ENCODE assay signal across 7 cellular contexts in genomic region chr14:20632831-20633771, GRCh38. TPM values are rescaled to one million over a fixed set of nuclear protein-coding genes. Genes with fewer than 3 reads are reported as not detected.
DNase-seq lines count a peak whose midpoint lies in the region; ATAC-seq, FAIRE-seq and TF ChIP-seq lines count a peak whose summit lies in the region.

No MANE protein-coding gene starts in this region.

- H3K18ac ChIP-seq in H1 (ENCODE audit: extremely low read depth, low read length), result no peak overlapping the region

- no peak for TF ChIP-seq CTCF in H1 (IDR thresholded peaks at IDR 0.05; ENCODE audit: control extremely low read depth in 1 of 3, insufficient read depth in 1 of 3, low read depth in 1 of 3, low read length in 3 of 3)

- H2AFZ ChIP-seq in H1 (ENCODE audit: low read length), result no peak overlapping the region; the same call in 1 of the 2 replicates

- H3K56ac ChIP-seq in H1 (replicated peaks; ENCODE audit: insufficient read length, low read depth, low read length), result no peak overlapping the region

- H2BK120ac ChIP-seq in H1 (replicated peaks; ENCODE audit: low read depth, low read length), result no peak overlapping the region

- H2BK5ac ChIP-seq in H1 (ENCODE audit: low read depth, low read length), result no peak overlapping the region

- peaks cover 0 to 12% (median 3%) of the 10 kb centered on the region in 4 experiments; a peak in 3 of 7 replicates for H3K27me3 ChIP-seq in H1 (replicated peaks in 1 of 4; ENCODE audit: control insufficient read depth in 3 of 4, extremely low read depth in 1 of 4, insufficient read depth in 3 of 4, low read length in 3 of 4)

- H3K4me2 ChIP-seq in H1 (ENCODE audit: insufficient read depth in 1 of 2, low read depth in 2 of 2, low read length in 2 of 2), result peak overlapping the region; percentile 86 to 91

- ATAC-seq in GM18508 (IDR thresholded peaks at IDR 0.05; ENCODE audit: insufficient read depth, unreplicated experiment), result peak; percentile 36
- peak; percentile 45 for ATAC-seq in HG02973 (IDR thresholded peaks at IDR 0.05; ENCODE audit: unreplicated experiment)

- no peaks in the 10 kb centered on the region for H4K20me1 ChIP-seq in H1 (replicated peaks in 1 of 2; ENCODE audit: control insufficient read depth in 1 of 2, insufficient read depth in 2 of 2, low read length in 2 of 2)

- no peak overlapping the region for H2BK15ac ChIP-seq in H1 (ENCODE audit: low read length)

- no peaks in the 10 kb centered on the region for H3K9me3 ChIP-seq in H1 (ENCODE audit: insufficient read depth in 2 of 2, low read depth in 1 of 2, low read length in 1 of 2)

- H4K5ac ChIP-seq in H1 (ENCODE audit: insufficient read length, low read depth, low read length), result no peak overlapping the region

- DNase-seq in NCI-H446 treated with DMSO at 0.1 percent for 48 hours (lab: John Stamatoyannopoulos, UW) (peak; percentile 64), H1 (ENCODE audit: low read depth in 1 of 2, low spot score in 2 of 2) (peak; percentile 82 to 87), midbrain (lab: John Stamatoyannopoulos, UW) (peak; percentile 31)
- peak; percentile 83 for DNase-seq in activated CD4-positive, alpha-beta T cell treated with anti-CD3 and anti-CD28 coated beads for 48 hours
- peak; percentile 43 for DNase-seq in stimulated activated naive CD4-positive, alpha-beta T cell treated with Interleukin-2 at 50 U/mL for 16 hours (lab: John Stamatoyannopoulos, UW)

- POLR2A ChIA-PET in H1 (lab: Charles Lee; ENCODE audit: partially characterized antibody), result interaction anchor here (0.9 to 1.1 kb wide), 2 partner anchors 7 to 13 kb away, joined by 3 to 4 read pairs; no protein-coding TSS in a partner anchor

- FAIRE-seq in H1 (lab: Jason Lieb, UNC), result peak; percentile 94

- 3% methylated on average over 46 of the region's 46 CpGs; no CpG with 5 or more reads in 1 of the 2 experiments for WGBS in H1 (ENCODE audit: extremely low coverage in 1 of 2, insufficient coverage in 1 of 2, insufficient read length in 1 of 2, insufficient replicate concordance in 2 of 2, low coverage in 1 of 2, low lambda C conversion rate in 2 of 2, missing lambda C conversion rate in 1 of 2), 2 experiments

- H3K14ac ChIP-seq in H1 (ENCODE audit: insufficient read length), result no peak overlapping the region

- no peak for TF ChIP-seq EP300 in H1 (IDR thresholded peaks at IDR 0.05; ENCODE audit: borderline replicate concordance in 1 of 2, low read depth in 2 of 2, low read length in 2 of 2)

- no peaks in the 10 kb centered on the region for H3K36me3 ChIP-seq in H1 (ENCODE audit: control insufficient read depth in 2 of 4, insufficient read depth in 4 of 4, low read length in 3 of 4)

- TF ChIP-seq POLR2A in H1 (IDR thresholded peaks at IDR 0.05; ENCODE audit: control extremely low read depth in 1 of 2, low read depth in 2 of 2, low read length in 2 of 2), result no peak

- H3K9ac ChIP-seq in H1 (replicated peaks in 1 of 4; ENCODE audit: extremely low read depth in 1 of 4, low read depth in 3 of 4, low read length in 3 of 4), result peak overlapping the region in 1 of 4 experiments; percentile 49; a peak in 3 of 7 replicates

- H3K4me1 ChIP-seq in H1 (replicated peaks in 1 of 4; ENCODE audit: control insufficient read depth in 3 of 4, insufficient read depth in 4 of 4, low read length in 3 of 4), result peaks cover 0 to 4% (median 0%) of the 10 kb centered on the region in 4 experiments; a peak in 1 of 7 replicates

- TF ChIP-seq RAD21 in H1 (IDR thresholded peaks at IDR 0.05 in 1 of 2, conservative IDR thresholded peaks at IDR 0.05 in 1 of 2; ENCODE audit: low read depth in 2 of 2, low read length in 2 of 2), result no peak; a peak in 2 of 4 replicates

- peaks cover 22% of the 10 kb centered on the region for H3K23me2 ChIP-seq in H1 (ENCODE audit: low read depth, low read length)

- H3K23ac ChIP-seq in H1 (ENCODE audit: insufficient read length), result no peak overlapping the region

- H2BK20ac ChIP-seq in H1 (ENCODE audit: low read length), result no peak overlapping the region

- H3K4ac ChIP-seq in H1 (replicated peaks; ENCODE audit: insufficient read length, low read depth, low read length), result no peak overlapping the region

- H4K8ac ChIP-seq in H1 (ENCODE audit: extremely low read depth, insufficient read depth, low read length), result no peak overlapping the region

- H3K79me1 ChIP-seq in H1 (ENCODE audit: low read depth, low read length), result no peaks in the 10 kb centered on the region

- H2BK12ac ChIP-seq in H1 (ENCODE audit: low read depth, low read length), result no peak overlapping the region

- no peaks in the 10 kb centered on the region for H3K79me2 ChIP-seq in H1 (ENCODE audit: control insufficient read depth in 1 of 2, insufficient read depth in 2 of 2, low read length in 2 of 2)

- CTCF ChIA-PET in H1 (lab: Charles Lee; ENCODE audit: partially characterized antibody), result interaction anchor here (0.7 to 3.1 kb wide), 8 partner anchors 10 to 58 kb away, joined by 3 to 16 read pairs (median 8); no protein-coding TSS in a partner anchor

- no peak overlapping the region for H3K27ac ChIP-seq in H1 (ENCODE audit: low read depth, low read length)

- H3K4me3 ChIP-seq in H1 (ENCODE audit: extremely low read depth in 1 of 4, insufficient read depth in 2 of 4, low read depth in 3 of 4, low read length in 4 of 4), result peak overlapping the region; percentile 76 to 96 (median 88)

- H4K91ac ChIP-seq in H1 (replicated peaks; ENCODE audit: insufficient read length, low read length), result no peak overlapping the region

- H2AK5ac ChIP-seq in H1 (ENCODE audit: low read depth, low read length), result no peak overlapping the region

TF ChIP-seq in H1, 55 proteins besides CTCF, POLR2A, EP300 and RAD21 (continues in another document):
- TF ChIP-seq NRF1 (IDR thresholded peaks at IDR 0.05; ENCODE audit: low read depth, low read length) (no peak; the same call in 1 of the 2 replicates), EGR1 (IDR thresholded peaks at IDR 0.05; ENCODE audit: borderline replicate concordance, low read depth, low read length) (no peak), E2F6 (IDR thresholded peaks at IDR 0.05) (no peak), YY1 (IDR thresholded peaks at IDR 0.05; ENCODE audit: low read depth, low read length) (no peak)

RNA-seq across cellular contexts. Expression of gene OR6S1, which starts 8.4 kb away (rescaled TPM):
- total RNA-seq in H1 (2021; fragmentation: NEBNext Ultra II Directional; extraction: Animal tissue kit (Norgen Biotek cat#: 25700)), result not detected in 2 replicates
- polyA plus RNA-seq in H1 (2011; rRNA removed), result not detected in 2 replicates
- not detected for polyA plus RNA-seq in H1 (2011; cell fraction: cytosol; rRNA removed)
- not detected for polyA plus RNA-seq in H1 (2011; cell fraction: nucleus; rRNA removed)
- not detected in 4 replicates for polyA plus RNA-seq in H1 (2012, experiment 1 of 2)
- not detected for polyA plus RNA-seq in H1 (2012, experiment 2 of 2)
- not detected for polyA plus RNA-seq in H1 (2013, experiment 1 of 2)
- polyA plus RNA-seq in H1 (2013, experiment 2 of 2), result not detected
- polyA minus RNA-seq in H1 (2011; rRNA and poly(A)+ RNA removed), result 0.17 TPM in 1 of 2 replicates, not detected in the other
- polyA minus RNA-seq in H1 (2011; cell fraction: cytosol; rRNA and poly(A)+ RNA removed), result not detected
- polyA minus RNA-seq in H1 (2011; cell fraction: nucleus; rRNA and poly(A)+ RNA removed), result not detected

RNA-seq across cellular contexts. Expression of gene RNASE12, which starts 41.9 kb away (rescaled TPM):
- total RNA-seq in H1 (2021; fragmentation: NEBNext Ultra II Directional; extraction: Animal tissue kit (Norgen Biotek cat#: 25700)), result not detected in 2 replicates
- not detected in 2 replicates for polyA plus RNA-seq in H1 (2011; rRNA removed)
- polyA plus RNA-seq in H1 (2011; cell fraction: cytosol; rRNA removed), result not detected
- polyA plus RNA-seq in H1 (2011; cell fraction: nucleus; rRNA removed), result not detected
- not detected in 4 replicates for polyA plus RNA-seq in H1 (2012, experiment 1 of 2)
- polyA plus RNA-seq in H1 (2012, experiment 2 of 2), result not detected
- not detected for polyA plus RNA-seq in H1 (2013, experiment 1 of 2)
- polyA plus RNA-seq in H1 (2013, experiment 2 of 2), result not detected
- not detected in 2 replicates for polyA minus RNA-seq in H1 (2011; rRNA and poly(A)+ RNA removed)
- polyA minus RNA-seq in H1 (2011; cell fraction: cytosol; rRNA and poly(A)+ RNA removed), result not detected
- polyA minus RNA-seq in H1 (2011; cell fraction: nucleus; rRNA and poly(A)+ RNA removed), result not detected

RNA-seq across cellular contexts. Expression of gene RNASE11, which starts 45.3 kb away (rescaled TPM):
- not detected in 2 replicates for total RNA-seq in H1 (2021; fragmentation: NEBNext Ultra II Directional; extraction: Animal tissue kit (Norgen Biotek cat#: 25700))
- not detected in 2 replicates for polyA plus RNA-seq in H1 (2011; rRNA removed)
- not detected for polyA plus RNA-seq in H1 (2011; cell fraction: cytosol; rRNA removed)
- polyA plus RNA-seq in H1 (2011; cell fraction: nucleus; rRNA removed), result not detected
- polyA plus RNA-seq in H1 (2012, experiment 1 of 2), result not detected in 4 replicates
- polyA plus RNA-seq in H1 (2012, experiment 2 of 2), result not detected
- polyA plus RNA-seq in H1 (2013, experiment 1 of 2), result 0.06 TPM
- 0.09 TPM for polyA plus RNA-seq in H1 (2013, experiment 2 of 2)
- not detected in 2 replicates for polyA minus RNA-seq in H1 (2011; rRNA and poly(A)+ RNA removed)
- not detected for polyA minus RNA-seq in H1 (2011; cell fraction: cytosol; rRNA and poly(A)+ RNA removed)
- not detected for polyA minus RNA-seq in H1 (2011; cell fraction: nucleus; rRNA and poly(A)+ RNA removed)

RNA-seq across cellular contexts. Expression of gene RNASE4, which starts 51.3 kb away (rescaled TPM):
- 0.38 and 0.61 TPM in 2 replicates for total RNA-seq in H1 (2021; fragmentation: NEBNext Ultra II Directional; extraction: Animal tissue kit (Norgen Biotek cat#: 25700))
- polyA plus RNA-seq in H1 (2011; rRNA removed), result 3.5 and 3.7 TPM in 2 replicates
- polyA plus RNA-seq in H1 (2011; cell fraction: cytosol; rRNA removed), result 3.5 TPM
- polyA plus RNA-seq in H1 (2011; cell fraction: nucleus; rRNA removed), result 3.5 TPM
- 2.1 to 3.1 TPM (median 2.3 TPM) in 4 replicates for polyA plus RNA-seq in H1 (2012, experiment 1 of 2)
- 0.46 TPM for polyA plus RNA-seq in H1 (2012, experiment 2 of 2)
- 2.4 TPM for polyA plus RNA-seq in H1 (2013, experiment 1 of 2)
- polyA plus RNA-seq in H1 (2013, experiment 2 of 2), result 2.6 TPM
- 5.9 and 7.7 TPM in 2 replicates for polyA minus RNA-seq in H1 (2011; rRNA and poly(A)+ RNA removed)
- polyA minus RNA-seq in H1 (2011; cell fraction: cytosol; rRNA and poly(A)+ RNA removed), result 3.3 TPM
- polyA minus RNA-seq in H1 (2011; cell fraction: nucleus; rRNA and poly(A)+ RNA removed), result 1.00 TPM

RNA-seq across cellular contexts. Expression of gene ANG, which starts 55.5 kb away (rescaled TPM):
- 2.2 and 4.3 TPM in 2 replicates for total RNA-seq in H1 (2021; fragmentation: NEBNext Ultra II Directional; extraction: Animal tissue kit (Norgen Biotek cat#: 25700))
- 4.4 and 4.6 TPM in 2 replicates for polyA plus RNA-seq in H1 (2011; rRNA removed)
- polyA plus RNA-seq in H1 (2011; cell fraction: cytosol; rRNA removed), result 4.7 TPM
- polyA plus RNA-seq in H1 (2011; cell fraction: nucleus; rRNA removed), result 3.4 TPM
- polyA plus RNA-seq in H1 (2012, experiment 1 of 2), result 4.9 to 6.1 TPM (median 5.8 TPM) in 4 replicates
- 13.5 TPM for polyA plus RNA-seq in H1 (2012, experiment 2 of 2)
- polyA plus RNA-seq in H1 (2013, experiment 1 of 2), result 7.0 TPM
- polyA plus RNA-seq in H1 (2013, experiment 2 of 2), result 8.2 TPM
- polyA minus RNA-seq in H1 (2011; rRNA and poly(A)+ RNA removed), result 5.2 and 5.8 TPM in 2 replicates
- 2.6 TPM for polyA minus RNA-seq in H1 (2011; cell fraction: cytosol; rRNA and poly(A)+ RNA removed)
- 1.3 TPM for polyA minus RNA-seq in H1 (2011; cell fraction: nucleus; rRNA and poly(A)+ RNA removed)

Comparison
In these comparisons a context has a peak if more than half of its experiments do, and no peak if none do; other contexts are left out.
1. DNase-seq: peak in every context shown above with its lines; median percentile 84 in H1; 83 in activated CD4-positive, alpha-beta T cell treated with anti-CD3 and anti-CD28 coated beads for 48 hours; 64 in NCI-H446 treated with DMSO at 0.1 percent for 48 hours; 43 in stimulated activated naive CD4-positive, alpha-beta T cell treated with Interleukin-2 at 50 U/mL for 16 hours; 31 in midbrain.